ENCODE assay signal across 17 cellular contexts in genomic region chr1:78153092-78153736, GRCh38.
"Had no signal": no experiment of that assay in that cellular context is flagged by ENCODE, and none has a peak within 500 bp of the region (broad histone marks: within the 10 kb centered on the region; RNA-seq: fewer than 3 reads in every experiment).

No MANE protein-coding gene starts in this region.

- H3K27me3 ChIP-seq: hepatocyte, right atrium auricular region, transverse colon had no signal

- H3K36me3 Mint-ChIP-seq: naive B cell had no signal

- H3K9me3 ChIP-seq: right atrium auricular region, thoracic aorta, transverse colon had no signal

- H3K27ac Mint-ChIP-seq: nephron; stimulated activated naive CD8-positive, alpha-beta T cell treated with anti-CD3 and anti-CD28 coated beads, Interleukin-15, Interleukin-2, amounts not matched to agents 100 ng/mL and 50 ng/mL, for 24 hours had no signal

- ATAC-seq: left cardiac atrium, left ventricle myocardium superior had no signal

- H3K4me1 ChIP-seq: right atrium auricular region, transverse colon had no signal

- H3K4me3 ChIP-seq: hepatocyte, right atrium auricular region, thoracic aorta, transverse colon had no signal

- H3K4me3 Mint-ChIP-seq: central memory CD8-positive, alpha-beta T cell; naive B cell; nephron; stimulated activated naive CD8-positive, alpha-beta T cell treated with anti-CD3 and anti-CD28 coated beads, Interleukin-15, Interleukin-2, amounts not matched to agents 100 ng/mL and 50 ng/mL, for 24 hours had no signal

- H3K36me3 ChIP-seq: right atrium auricular region, thoracic aorta, transverse colon had no signal

- H3K4me1 Mint-ChIP-seq: central memory CD8-positive, alpha-beta T cell; naive B cell had no signal

- H3K9me3 Mint-ChIP-seq: central memory CD8-positive, alpha-beta T cell; naive B cell; stimulated activated naive CD8-positive, alpha-beta T cell treated with anti-CD3 and anti-CD28 coated beads, Interleukin-15, Interleukin-2, amounts not matched to agents 100 ng/mL and 50 ng/mL, for 24 hours had no signal

- DNase-seq: effector memory CD4-positive, alpha-beta T cell; foreskin fibroblast; kidney; left cardiac atrium; left ventricle myocardium superior; mesendoderm; naive B cell; small intestine; stimulated activated CD4-positive, alpha-beta T cell treated with anti-CD3 and anti-CD28 coated beads, Interleukin-12 subunit alpha, Interleukin-12 subunit beta, amount 100 ng/mL, for 4 hours; substantia nigra; transverse colon had no signal

- H3K27ac ChIP-seq: hepatocyte, right atrium auricular region, thoracic aorta, transverse colon had no signal
